ENCODE assay signal across 9 cellular contexts in the genomic region with DNA sequence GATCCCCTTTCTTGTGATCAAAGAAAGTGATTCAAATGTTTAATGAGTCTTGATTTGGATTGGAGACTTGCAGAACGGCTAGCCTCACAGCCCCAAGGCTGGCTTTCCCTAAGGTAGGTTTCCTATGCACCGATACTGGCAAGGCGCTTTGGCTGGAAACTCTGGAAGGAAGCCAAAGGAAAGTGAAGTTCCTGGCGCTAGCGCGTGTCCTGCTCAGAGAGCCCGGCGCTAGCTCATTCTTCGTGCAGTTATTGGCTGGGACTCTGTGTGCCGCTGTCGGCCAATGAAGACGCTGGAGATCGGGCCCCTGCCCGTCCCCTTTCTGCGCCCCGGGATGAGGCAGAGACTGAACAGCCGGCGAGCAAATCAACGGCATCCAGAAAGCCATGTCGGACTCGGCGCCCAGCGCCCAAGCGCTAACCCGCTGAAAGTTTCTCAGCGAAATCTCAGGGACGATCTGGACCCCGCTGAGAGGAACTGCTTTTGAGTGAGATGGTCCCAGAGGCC. TPM values are rescaled to one million over a fixed set of nuclear protein-coding genes. Genes with fewer than 3 reads are reported as not detected.
DNase-seq lines count a peak whose midpoint lies in the region; ATAC-seq and TF ChIP-seq lines count a peak whose summit lies in the region.
"Had no signal": no experiment of that assay in that cellular context is flagged by ENCODE, and none has a peak within 500 bp of the region (broad histone marks: within the 10 kb centered on the region; RNA-seq: fewer than 3 reads in every experiment).

TSS of gene PCDHGC3 (plus strand) at position 342 of the 507 bp plus-strand sequence. CDS start at position 493, 151 bp downstream.

- ATAC-seq in GM18867 (IDR thresholded peaks at IDR 0.05; ENCODE audit: unreplicated experiment) (peak; percentile 98), HG03064 (IDR thresholded peaks at IDR 0.05; ENCODE audit: low read depth, unreplicated experiment) (peak; percentile 91)

- no peaks in the 10 kb centered on the region for H3K4me1 ChIP-seq in endodermal cell (ENCODE audit: control insufficient read depth, insufficient read depth, low read length)

- peaks cover 12% of the 10 kb centered on the region for H3K27me3 ChIP-seq in endodermal cell (ENCODE audit: control insufficient read depth, insufficient read depth, low read length, poor library complexity, severe bottlenecking)

- H3K27ac Mint-ChIP-seq in endodermal cell, result peak within 1 kb of the TSS; percentile 69

- H3K36me3 Mint-ChIP-seq in endodermal cell (ENCODE audit: low read depth), result peaks cover 11% of the 10 kb centered on the region

- H3K27me3 Mint-ChIP-seq in endodermal cell (ENCODE audit: insufficient read depth), result peaks cover 31% of the 10 kb centered on the region

- peaks cover 8% of the 10 kb centered on the region for H3K4me1 Mint-ChIP-seq in endodermal cell

- H3K4me3 Mint-ChIP-seq in endodermal cell, result peak within 1 kb of the TSS; percentile 78

- TF ChIP-seq CTCF in AG09319 (IDR thresholded peaks at IDR 0.05; ENCODE audit: low read depth, low read length), result peak; percentile 46
- TF ChIP-seq CTCF in endodermal cell (conservative IDR thresholded peaks at IDR 0.05), result no peak

- H3K36me3 ChIP-seq in endodermal cell (ENCODE audit: control insufficient read depth, insufficient read depth, low read length), result no peaks in the 10 kb centered on the region

- H3K9me3 ChIP-seq in endodermal cell (ENCODE audit: control insufficient read depth, low read length), result no peaks in the 10 kb centered on the region

- no peaks in the 10 kb centered on the region for H3K9me3 Mint-ChIP-seq in endodermal cell

- H3K4me3 ChIP-seq in endodermal cell (ENCODE audit: low read length), result peak within 1 kb of the TSS; percentile 86

- no peak within 1 kb of the TSS for H3K27ac ChIP-seq in endodermal cell (ENCODE audit: low read depth, low read length)

- H3K9ac ChIP-seq in endodermal cell (ENCODE audit: extremely low read depth, low read length, poor library complexity, severe bottlenecking), result peak within 1 kb of the TSS; percentile 51

- 5 to 26% methylated on average over 26 to 28 of the region's 28 CpGs for WGBS in endodermal cell (ENCODE audit: insufficient coverage in 1 of 2, insufficient read length in 1 of 2), 2 experiments

- DNase-seq in AG09319 (ENCODE audit: extremely low read depth, low read depth), result peak; percentile 88
- DNase-seq in NCI-H2171 (lab: John Stamatoyannopoulos, UW), result peak; percentile 72
- peak; percentile 75 for DNase-seq in activated CD4-positive, alpha-beta T cell treated with anti-CD3 and anti-CD28 coated beads for 48 hours
- DNase-seq in endodermal cell, result peak; percentile 97
- peak; percentile 94 to 96 for DNase-seq in lung microvascular endothelial cell (ENCODE audit: low read depth in 2 of 2)
- peak; percentile 37 to 48 (median 38) for DNase-seq in stimulated activated CD4-positive, alpha-beta T cell treated with anti-CD3 and anti-CD28 coated beads, TNF-alpha, amount 100 ng/mL, for 48 hours (ENCODE audit: low read depth in 3 of 3)

RNA-seq across cellular contexts. Expression of gene PCDHGC3, which starts in this region (rescaled TPM):
- total RNA-seq in endodermal cell (10 to 100 TPM; 13.9 to 27.6 TPM), lung microvascular endothelial cell (10.2 and 10.9 TPM in 2 replicates)
- 56.9 TPM for polyA plus RNA-seq in endodermal cell (2013, experiment 1 of 2)
- 55.8 TPM for polyA plus RNA-seq in endodermal cell (2013, experiment 2 of 2)
- total RNA-seq: T-helper 1 cell treated with Interleukin-12 subunit alpha and Interleukin-12 subunit beta and Interleukin-4 antibody, amounts not matched to agents 30 ng/mL and 1 ng/mL, for 36 hours had no signal

Comparison
In these comparisons a context has a peak if more than half of its experiments do, and no peak if none do; other contexts are left out.
1. DNase-seq: peak in every context shown above with its lines; median percentile 97 in endodermal cell; 95 in lung microvascular endothelial cell; 88 in AG09319; 75 in activated CD4-positive, alpha-beta T cell treated with anti-CD3 and anti-CD28 coated beads for 48 hours; 72 in NCI-H2171; 38 in stimulated activated CD4-positive, alpha-beta T cell treated with anti-CD3 and anti-CD28 coated beads, TNF-alpha, amount 100 ng/mL, for 48 hours.